28 cellular contexts compared by ENCODE assay signal in the genomic region with DNA sequence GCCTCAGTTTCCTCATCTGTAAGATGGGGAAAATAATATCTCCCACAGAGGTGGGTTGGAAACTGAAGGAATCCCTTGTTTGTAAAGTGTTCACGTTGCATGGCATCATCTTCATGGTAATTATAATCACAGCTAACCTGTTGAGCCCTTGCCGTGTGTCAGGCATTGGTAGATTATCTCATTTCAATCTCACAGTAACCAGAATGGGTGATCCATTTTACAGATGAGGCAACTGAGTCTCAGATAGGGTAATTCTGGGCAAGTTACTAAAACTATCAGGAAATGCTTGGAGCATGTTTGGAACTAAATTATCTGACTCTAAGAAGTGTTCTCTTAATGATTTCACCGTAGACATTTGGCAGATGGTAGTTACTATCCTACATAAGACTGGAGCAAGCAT.
"Had no signal": no experiment of that assay in that cellular context is flagged by ENCODE, and none has a peak within 500 bp of the region (broad histone marks: within the 10 kb centered on the region; RNA-seq: fewer than 3 reads in every experiment).

No MANE protein-coding gene starts in this region.

- H3K4me3 Mint-ChIP-seq: naive thymus-derived CD8-positive, alpha-beta T cell; nephron; neural crest cell; stimulated activated naive B cell treated with anti-CD40 and anti-IgM and Interleukin-4, amounts not matched to agents 10 μg/mL and 1 μg/mL and 100 μg/mL, for 72 hours had no signal

- H3K9me3 Mint-ChIP-seq: naive thymus-derived CD8-positive, alpha-beta T cell; nephron; neural crest cell had no signal

- FAIRE-seq: keratinocyte, urothelium cell line had no signal

- H3K27me3 ChIP-seq: neutrophil, right atrium auricular region, stomach, testis, thyroid gland, transverse colon, upper lobe of right lung had no signal

- H3K9me3 ChIP-seq: lower lobe of right lung, neutrophil, right atrium auricular region, stomach, testis, thyroid gland, transverse colon, upper lobe of right lung had no signal

- H3K4me1 Mint-ChIP-seq: naive thymus-derived CD8-positive, alpha-beta T cell; stimulated activated naive B cell treated with anti-CD40 and anti-IgM and Interleukin-4, amounts not matched to agents 10 μg/mL and 1 μg/mL and 100 μg/mL, for 72 hours had no signal

- H3K27ac Mint-ChIP-seq: naive thymus-derived CD8-positive, alpha-beta T cell; nephron; stimulated activated naive B cell treated with anti-CD40 and anti-IgM and Interleukin-4, amounts not matched to agents 10 μg/mL and 1 μg/mL and 100 μg/mL, for 72 hours had no signal

- H3K4me3 ChIP-seq: lower lobe of right lung, right atrium auricular region, skin epidermis, stomach, testis, thyroid gland, transverse colon, upper lobe of right lung had no signal

- H3K79me2 ChIP-seq: parathyroid adenoma had no signal

- DNase-seq: hippocampal formation; kidney glomerular epithelial cell; left cardiac atrium; left ventricle myocardium superior; mammary epithelial cell; naive thymus-derived CD8-positive, alpha-beta T cell; occipital lobe; stimulated activated CD4-positive, alpha-beta T cell treated with anti-CD3 and anti-CD28 coated beads, Interleukin-12 subunit alpha, Interleukin-12 subunit beta, amount 100 ng/mL, for 4 hours; stimulated activated CD4-positive, alpha-beta T cell treated with anti-CD3 and anti-CD28 coated beads, Interleukin-15, amount 100 ng/mL, for 24 hours; stimulated activated CD4-positive, alpha-beta T cell treated with anti-CD3 and anti-CD28 coated beads, Interleukin-2, amount 100 ng/mL, for 24 hours; stimulated activated CD4-positive, alpha-beta T cell treated with anti-CD3 and anti-CD28 coated beads, Interleukin-4, amount 100 ng/mL, for 1 hour; stimulated activated naive B cell treated with anti-CD40 and anti-IgM and Interleukin-4, amounts not matched to agents 10 μg/mL and 1 μg/mL and 100 μg/mL, for 72 hours; stimulated activated naive CD8-positive, alpha-beta T cell treated with anti-CD3 and anti-CD28 coated beads, Interleukin-15, Interleukin-2, amounts not matched to agents 100 U/mL and 50 U/mL, for 24 hours; stomach; testis; thyroid gland; transverse colon had no signal

- H3K36me3 Mint-ChIP-seq: naive thymus-derived CD8-positive, alpha-beta T cell; stimulated activated naive B cell treated with anti-CD40 and anti-IgM and Interleukin-4, amounts not matched to agents 10 μg/mL and 1 μg/mL and 100 μg/mL, for 72 hours had no signal

- H3K9ac ChIP-seq: parathyroid adenoma had no signal

- H3K27ac ChIP-seq: neutrophil, parathyroid adenoma, right atrium auricular region, skin epidermis, stomach, testis, thyroid gland, transverse colon, upper lobe of right lung had no signal

- H3K4me1 ChIP-seq: parathyroid adenoma, testis, transverse colon had no signal

- H3K36me3 ChIP-seq: lower lobe of right lung, neutrophil, right atrium auricular region, stomach, thyroid gland, transverse colon, upper lobe of right lung had no signal

- ATAC-seq: left cardiac atrium; left ventricle myocardium superior; naive thymus-derived CD8-positive, alpha-beta T cell; sciatic nerve; stimulated activated naive B cell treated with anti-CD40 and anti-IgM and Interleukin-4, amounts not matched to agents 10 μg/mL and 1 μg/mL and 100 μg/mL, for 72 hours; stimulated activated naive CD8-positive, alpha-beta T cell treated with anti-CD3 and anti-CD28 coated beads, Interleukin-15, Interleukin-2, amounts not matched to agents 100 U/mL and 50 U/mL, for 24 hours had no signal

- H2AFZ ChIP-seq: parathyroid adenoma had no signal
